Comparison of ENCODE assay signal across 15 cellular contexts in genomic region chr13:75363371-75363770, GRCh38.
"Had no signal": no experiment of that assay in that cellular context is flagged by ENCODE, and none has a peak within 500 bp of the region (broad histone marks: within the 10 kb centered on the region; RNA-seq: fewer than 3 reads in every experiment).

No MANE protein-coding gene starts in this region.

- ATAC-seq: activated T-cell treated with anti-CD3 and anti-CD28 coated beads, Interleukin-2, amount 50 U/mL, for 72 hours; naive thymus-derived CD4-positive, alpha-beta T cell; stimulated activated memory B cell treated with anti-CD40 and anti-IgM and Interleukin-4, amounts not matched to agents 10 μg/mL and 1 μg/mL and 100 μg/mL, for 72 hours had no signal

- H3K4me3 ChIP-seq: lung, right atrium auricular region, transverse colon had no signal

- H3K36me3 ChIP-seq: neutrophil, right atrium auricular region, transverse colon had no signal

- H3K36me3 Mint-ChIP-seq: activated CD4-positive, alpha-beta memory T cell treated with anti-CD3 and anti-CD28 coated beads for 36 hours; naive thymus-derived CD4-positive, alpha-beta T cell; stimulated activated memory B cell treated with anti-CD40 and anti-IgM and Interleukin-4, amounts not matched to agents 10 μg/mL and 1 μg/mL and 100 μg/mL, for 72 hours had no signal

- DNase-seq: activated CD4-positive, alpha-beta memory T cell treated with anti-CD3 and anti-CD28 coated beads for 36 hours; activated CD8-positive, alpha-beta memory T cell treated with anti-CD3 and anti-CD28 coated beads, Interleukin-2, amount 50 U/mL, for 4 hours; activated naive CD4-positive, alpha-beta T cell treated with anti-CD3 and anti-CD28 coated beads, Interleukin-2, amount 50 U/mL, for 16 hours; activated T-cell treated with anti-CD3 and anti-CD28 coated beads, Interleukin-2, amount 50 U/mL, for 72 hours; dermis blood vessel endothelial cell; endodermal cell; hypothalamus; naive thymus-derived CD4-positive, alpha-beta T cell; small intestine; substantia nigra; transverse colon had no signal

- H3K27ac ChIP-seq: neutrophil, transverse colon had no signal

- H3K27me3 ChIP-seq: right atrium auricular region, transverse colon had no signal

- H3K27me3 Mint-ChIP-seq: naive thymus-derived CD4-positive, alpha-beta T cell; stimulated activated memory B cell treated with anti-CD40 and anti-IgM and Interleukin-4, amounts not matched to agents 10 μg/mL and 1 μg/mL and 100 μg/mL, for 72 hours had no signal

- H3K4me1 Mint-ChIP-seq: endodermal cell had no signal

- H3K27ac Mint-ChIP-seq: activated CD4-positive, alpha-beta memory T cell treated with anti-CD3 and anti-CD28 coated beads for 36 hours; activated T-cell treated with anti-CD3 and anti-CD28 coated beads, Interleukin-2, amount 50 U/mL, for 72 hours; endodermal cell; stimulated activated memory B cell treated with anti-CD40 and anti-IgM and Interleukin-4, amounts not matched to agents 10 μg/mL and 1 μg/mL and 100 μg/mL, for 72 hours had no signal

- H3K9me3 Mint-ChIP-seq: activated CD4-positive, alpha-beta memory T cell treated with anti-CD3 and anti-CD28 coated beads for 36 hours; activated T-cell treated with anti-CD3 and anti-CD28 coated beads, Interleukin-2, amount 50 U/mL, for 72 hours; endodermal cell; naive thymus-derived CD4-positive, alpha-beta T cell; stimulated activated memory B cell treated with anti-CD40 and anti-IgM and Interleukin-4, amounts not matched to agents 10 μg/mL and 1 μg/mL and 100 μg/mL, for 72 hours had no signal

- H3K4me3 Mint-ChIP-seq: activated CD4-positive, alpha-beta memory T cell treated with anti-CD3 and anti-CD28 coated beads for 36 hours; activated T-cell treated with anti-CD3 and anti-CD28 coated beads, Interleukin-2, amount 50 U/mL, for 72 hours; endodermal cell; naive thymus-derived CD4-positive, alpha-beta T cell; stimulated activated memory B cell treated with anti-CD40 and anti-IgM and Interleukin-4, amounts not matched to agents 10 μg/mL and 1 μg/mL and 100 μg/mL, for 72 hours had no signal

- H3K9me3 ChIP-seq: neutrophil, right atrium auricular region, transverse colon had no signal
